ENCODE assay signal across 25 cellular contexts in the genomic region with DNA sequence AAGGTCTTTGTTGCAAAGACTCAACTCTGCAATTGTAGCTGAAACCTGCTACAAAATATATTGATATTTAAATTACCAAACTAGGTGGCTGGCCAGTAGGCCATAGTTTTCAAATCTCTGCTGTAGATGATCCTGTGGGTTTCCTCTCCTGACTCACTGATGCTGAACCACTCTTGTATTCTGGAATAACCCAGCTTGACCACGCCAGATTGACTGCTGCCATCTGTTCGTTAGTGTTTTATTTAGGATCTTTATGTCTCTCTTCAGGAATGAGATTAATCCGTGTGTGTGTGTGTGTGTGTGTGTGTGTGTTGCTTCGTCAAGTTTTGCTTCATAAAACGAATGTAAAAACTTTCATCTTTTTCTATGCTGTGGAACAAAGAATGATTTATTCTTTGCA.
"Had no signal": no experiment of that assay in that cellular context is flagged by ENCODE, and none has a peak within 500 bp of the region (broad histone marks: within the 10 kb centered on the region; RNA-seq: fewer than 3 reads in every experiment).

No MANE protein-coding gene starts in this region.

- H3K36me3 Mint-ChIP-seq: activated naive CD8-positive, alpha-beta T cell treated with anti-CD3 and anti-CD28 coated beads for 36 hours; natural killer cell treated with Interleukin-12 subunit alpha and Interleukin-12 subunit beta and Interleukin-15 and Interleukin-18, amount 100 ng/mL, for 72 hours; stimulated activated memory B cell treated with anti-CD40 and anti-IgM and Interleukin-4, amounts not matched to agents 10 μg/mL and 1 μg/mL and 100 μg/mL, for 72 hours had no signal

- H3K4me3 Mint-ChIP-seq: activated naive CD8-positive, alpha-beta T cell treated with anti-CD3 and anti-CD28 coated beads for 36 hours; activated T-cell treated with anti-CD3 and anti-CD28 coated beads, Interleukin-2, amount 50 U/mL, for 4 hours; central memory CD8-positive, alpha-beta T cell; natural killer cell treated with Interleukin-12 subunit alpha and Interleukin-12 subunit beta and Interleukin-15 and Interleukin-18, amount 100 ng/mL, for 72 hours; stimulated activated memory B cell treated with anti-CD40 and anti-IgM and Interleukin-4, amounts not matched to agents 10 μg/mL and 1 μg/mL and 100 μg/mL, for 72 hours; T-helper 1 cell treated with Interleukin-12 subunit alpha and Interleukin-12 subunit beta and Interleukin-4 antibody, amounts not matched to agents 30 μg/mL and 1 μg/mL, for 36 hours had no signal

- H3K9me3 ChIP-seq: left lung, ovary, prostate gland, right atrium auricular region, transverse colon had no signal

- FAIRE-seq: astrocyte, keratinocyte, small intestine, urothelium cell line had no signal

- H3K9me3 Mint-ChIP-seq: activated naive CD8-positive, alpha-beta T cell treated with anti-CD3 and anti-CD28 coated beads for 36 hours; activated T-cell treated with anti-CD3 and anti-CD28 coated beads, Interleukin-2, amount 50 U/mL, for 4 hours; central memory CD8-positive, alpha-beta T cell; natural killer cell treated with Interleukin-12 subunit alpha and Interleukin-12 subunit beta and Interleukin-15 and Interleukin-18, amount 100 ng/mL, for 72 hours; stimulated activated memory B cell treated with anti-CD40 and anti-IgM and Interleukin-4, amounts not matched to agents 10 μg/mL and 1 μg/mL and 100 μg/mL, for 72 hours; T-helper 1 cell treated with Interleukin-12 subunit alpha and Interleukin-12 subunit beta and Interleukin-4 antibody, amounts not matched to agents 30 μg/mL and 1 μg/mL, for 36 hours had no signal

- H3K27ac ChIP-seq: coronary artery, epithelial cell of prostate, left lung, ovary, prostate gland, right atrium auricular region, transverse colon had no signal

- H3K27me3 ChIP-seq: left lung, ovary, right atrium auricular region, transverse colon had no signal

- ATAC-seq: activated T-cell treated with anti-CD3 and anti-CD28 coated beads, Interleukin-2, amount 50 U/mL, for 4 hours; left lung; natural killer cell treated with Interleukin-12 subunit alpha and Interleukin-12 subunit beta and Interleukin-15 and Interleukin-18, amount 100 ng/mL, for 72 hours; stimulated activated memory B cell treated with anti-CD40 and anti-IgM and Interleukin-4, amounts not matched to agents 10 μg/mL and 1 μg/mL and 100 μg/mL, for 72 hours had no signal

- H3K4me1 ChIP-seq: prostate gland, transverse colon had no signal

- H3K4me1 Mint-ChIP-seq: activated naive CD8-positive, alpha-beta T cell treated with anti-CD3 and anti-CD28 coated beads for 36 hours; central memory CD8-positive, alpha-beta T cell; stimulated activated memory B cell treated with anti-CD40 and anti-IgM and Interleukin-4, amounts not matched to agents 10 μg/mL and 1 μg/mL and 100 μg/mL, for 72 hours had no signal

- H3K4me3 ChIP-seq: coronary artery, left lung, lung, ovary, prostate gland, right atrium auricular region, transverse colon had no signal

- H3K27ac Mint-ChIP-seq: activated naive CD8-positive, alpha-beta T cell treated with anti-CD3 and anti-CD28 coated beads for 36 hours; natural killer cell treated with Interleukin-12 subunit alpha and Interleukin-12 subunit beta and Interleukin-15 and Interleukin-18, amount 100 ng/mL, for 72 hours; stimulated activated memory B cell treated with anti-CD40 and anti-IgM and Interleukin-4, amounts not matched to agents 10 μg/mL and 1 μg/mL and 100 μg/mL, for 72 hours; T-helper 1 cell treated with Interleukin-12 subunit alpha and Interleukin-12 subunit beta and Interleukin-4 antibody, amounts not matched to agents 30 μg/mL and 1 μg/mL, for 36 hours had no signal

- H3K36me3 ChIP-seq: ovary, prostate gland, right atrium auricular region, transverse colon had no signal

- DNase-seq: activated CD4-positive, alpha-beta T cell treated with anti-CD3 and anti-CD28 coated beads for 4 hours; activated CD4-positive, alpha-beta T cell treated with anti-CD3 and anti-CD28 coated beads, Interleukin-2, amount 50 U/mL, for 48 hours; activated CD4-positive, CD25-positive, alpha-beta regulatory T cell; activated CD8-positive, alpha-beta memory T cell treated with anti-CD3 and anti-CD28 coated beads, Interleukin-2, amount 50 U/mL, for 48 hours; activated naive CD4-positive, alpha-beta T cell treated with Interleukin-2 at 50 U/mL for 16 hours; activated naive CD8-positive, alpha-beta T cell treated with anti-CD3 and anti-CD28 coated beads for 36 hours; activated T-cell treated with anti-CD3 and anti-CD28 coated beads, Interleukin-2, amount 50 U/mL, for 4 hours; left lung; ovary; small intestine; stimulated activated CD4-positive, alpha-beta T cell treated with anti-CD3 and anti-CD28 coated beads, Interleukin-2, amount 100 ng/mL, for 24 hours; T1000; transverse colon had no signal
